Comparison of ENCODE assay signal across 1 cellular context in the genomic region with DNA sequence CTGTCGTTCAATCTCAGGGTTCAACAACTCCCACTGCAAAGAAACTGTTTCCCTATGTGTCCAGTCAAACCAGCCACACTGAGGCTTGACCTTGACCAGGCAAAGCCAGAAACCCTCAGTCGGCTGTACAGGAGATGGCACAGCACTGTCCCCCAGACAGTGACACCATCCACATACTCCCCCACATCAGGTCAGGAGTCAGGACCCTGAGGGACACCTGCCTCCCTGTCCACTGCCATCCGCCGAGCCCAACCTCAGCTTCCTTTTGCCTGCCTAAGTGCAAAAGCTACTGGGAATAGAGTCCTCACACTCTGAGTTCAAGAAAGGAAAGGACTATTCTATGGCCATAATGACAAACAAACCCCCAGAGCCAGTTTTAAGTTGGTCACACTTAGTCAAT.
TF ChIP-seq lines count a peak whose summit lies in the region.

No MANE protein-coding gene starts in this region.

TF ChIP-seq in GM23338, 12 proteins besides CTCF, POLR2A, EP300 and RAD21 (continued from another document):
- TF ChIP-seq, protein P1, sequence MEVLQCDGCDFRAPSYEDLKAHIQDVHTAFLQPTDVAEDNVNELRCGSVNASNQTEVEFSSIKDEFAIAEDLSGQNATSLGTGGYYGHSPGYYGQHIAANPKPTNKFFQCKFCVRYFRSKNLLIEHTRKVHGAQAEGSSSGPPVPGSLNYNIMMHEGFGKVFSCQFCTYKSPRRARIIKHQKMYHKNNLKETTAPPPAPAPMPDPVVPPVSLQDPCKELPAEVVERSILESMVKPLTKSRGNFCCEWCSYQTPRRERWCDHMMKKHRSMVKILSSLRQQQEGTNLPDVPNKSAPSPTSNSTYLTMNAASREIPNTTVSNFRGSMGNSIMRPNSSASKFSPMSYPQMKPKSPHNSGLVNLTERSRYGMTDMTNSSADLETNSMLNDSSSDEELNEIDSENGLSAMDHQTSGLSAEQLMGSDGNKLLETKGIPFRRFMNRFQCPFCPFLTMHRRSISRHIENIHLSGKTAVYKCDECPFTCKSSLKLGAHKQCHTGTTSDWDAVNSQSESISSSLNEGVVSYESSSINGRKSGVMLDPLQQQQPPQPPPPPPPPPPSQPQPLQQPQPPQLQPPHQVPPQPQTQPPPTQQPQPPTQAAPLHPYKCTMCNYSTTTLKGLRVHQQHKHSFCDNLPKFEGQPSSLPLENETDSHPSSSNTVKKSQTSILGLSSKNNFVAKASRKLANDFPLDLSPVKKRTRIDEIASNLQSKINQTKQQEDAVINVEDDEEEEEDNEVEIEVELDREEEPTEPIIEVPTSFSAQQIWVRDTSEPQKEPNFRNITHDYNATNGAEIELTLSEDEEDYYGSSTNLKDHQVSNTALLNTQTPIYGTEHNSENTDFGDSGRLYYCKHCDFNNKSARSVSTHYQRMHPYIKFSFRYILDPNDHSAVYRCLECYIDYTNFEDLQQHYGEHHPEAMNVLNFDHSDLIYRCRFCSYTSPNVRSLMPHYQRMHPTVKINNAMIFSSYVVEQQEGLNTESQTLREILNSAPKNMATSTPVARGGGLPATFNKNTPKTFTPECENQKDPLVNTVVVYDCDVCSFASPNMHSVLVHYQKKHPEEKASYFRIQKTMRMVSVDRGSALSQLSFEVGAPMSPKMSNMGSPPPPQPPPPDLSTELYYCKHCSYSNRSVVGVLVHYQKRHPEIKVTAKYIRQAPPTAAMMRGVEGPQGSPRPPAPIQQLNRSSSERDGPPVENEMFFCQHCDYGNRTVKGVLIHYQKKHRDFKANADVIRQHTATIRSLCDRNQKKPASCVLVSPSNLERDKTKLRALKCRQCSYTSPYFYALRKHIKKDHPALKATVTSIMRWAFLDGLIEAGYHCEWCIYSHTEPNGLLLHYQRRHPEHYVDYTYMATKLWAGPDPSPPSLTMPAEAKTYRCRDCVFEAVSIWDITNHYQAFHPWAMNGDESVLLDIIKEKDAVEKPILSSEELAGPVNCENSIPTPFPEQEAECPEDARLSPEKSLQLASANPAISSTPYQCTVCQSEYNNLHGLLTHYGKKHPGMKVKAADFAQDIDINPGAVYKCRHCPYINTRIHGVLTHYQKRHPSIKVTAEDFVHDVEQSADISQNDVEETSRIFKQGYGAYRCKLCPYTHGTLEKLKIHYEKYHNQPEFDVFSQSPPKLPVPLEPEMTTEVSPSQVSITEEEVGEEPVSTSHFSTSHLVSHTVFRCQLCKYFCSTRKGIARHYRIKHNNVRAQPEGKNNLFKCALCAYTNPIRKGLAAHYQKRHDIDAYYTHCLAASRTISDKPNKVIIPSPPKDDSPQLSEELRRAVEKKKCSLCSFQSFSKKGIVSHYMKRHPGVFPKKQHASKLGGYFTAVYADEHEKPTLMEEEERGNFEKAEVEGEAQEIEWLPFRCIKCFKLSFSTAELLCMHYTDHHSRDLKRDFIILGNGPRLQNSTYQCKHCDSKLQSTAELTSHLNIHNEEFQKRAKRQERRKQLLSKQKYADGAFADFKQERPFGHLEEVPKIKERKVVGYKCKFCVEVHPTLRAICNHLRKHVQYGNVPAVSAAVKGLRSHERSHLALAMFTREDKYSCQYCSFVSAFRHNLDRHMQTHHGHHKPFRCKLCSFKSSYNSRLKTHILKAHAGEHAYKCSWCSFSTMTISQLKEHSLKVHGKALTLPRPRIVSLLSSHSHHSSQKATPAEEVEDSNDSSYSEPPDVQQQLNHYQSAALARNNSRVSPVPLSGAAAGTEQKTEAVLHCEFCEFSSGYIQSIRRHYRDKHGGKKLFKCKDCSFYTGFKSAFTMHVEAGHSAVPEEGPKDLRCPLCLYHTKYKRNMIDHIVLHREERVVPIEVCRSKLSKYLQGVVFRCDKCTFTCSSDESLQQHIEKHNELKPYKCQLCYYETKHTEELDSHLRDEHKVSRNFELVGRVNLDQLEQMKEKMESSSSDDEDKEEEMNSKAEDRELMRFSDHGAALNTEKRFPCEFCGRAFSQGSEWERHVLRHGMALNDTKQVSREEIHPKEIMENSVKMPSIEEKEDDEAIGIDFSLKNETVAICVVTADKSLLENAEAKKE (CRISPR knock-in tag; IDR thresholded peaks at IDR 0.05): no peak
- TF ChIP-seq JUNB (IDR thresholded peaks at IDR 0.05; ENCODE audit: unreplicated experiment): no peak
- no peak for TF ChIP-seq CREB1 (CRISPR knock-in tag; IDR thresholded peaks at IDR 0.05; ENCODE audit: low read depth)
- no peak for TF ChIP-seq POLR2AphosphoS5 (IDR thresholded peaks at IDR 0.05; ENCODE audit: low read depth)
- TF ChIP-seq NANOG (IDR thresholded peaks at IDR 0.05; ENCODE audit: borderline replicate concordance): no peak
- no peak for TF ChIP-seq REST (IDR thresholded peaks at IDR 0.05; ENCODE audit: unreplicated experiment)
- TF ChIP-seq ZNF331 (CRISPR knock-in tag; IDR thresholded peaks at IDR 0.05; ENCODE audit: low read depth): no peak
- TF ChIP-seq EZH2phosphoT487 (IDR thresholded peaks at IDR 0.05; ENCODE audit: unreplicated experiment): no peak
